22 cellular contexts compared by ENCODE assay signal in genomic region chr9:127543973-127544533, GRCh38.
A peak's percentile ranks its signal among the peaks of the same experiment; 100 is the strongest.
DNase-seq lines count a peak whose midpoint lies in the region; ATAC-seq and TF ChIP-seq lines count a peak whose summit lies in the region.
"Had no signal": no experiment of that assay in that cellular context is flagged by ENCODE, and none has a peak within 500 bp of the region (broad histone marks: within the 10 kb centered on the region; RNA-seq: fewer than 3 reads in every experiment).

No MANE protein-coding gene starts in this region.

- no peaks in the 10 kb centered on the region for H3K27me3 ChIP-seq in left ventricle myocardium inferior (ENCODE audit: low read depth)
- no peaks in the 10 kb centered on the region for H3K27me3 ChIP-seq in esophagus muscularis mucosa
- no peaks in the 10 kb centered on the region for H3K27me3 ChIP-seq in rectal smooth muscle tissue (ENCODE audit: control insufficient read depth, insufficient read depth, low read length)
- H3K27me3 ChIP-seq: SJSA1, testis had no signal

- H3K27me3 Mint-ChIP-seq in activated CD4-positive, alpha-beta T cell treated with anti-CD3 and anti-CD28 coated beads, Interleukin-2, amount 10 ng/mL, durations not matched to agents 24 days and 14 days: no peaks in the 10 kb centered on the region
- H3K27me3 Mint-ChIP-seq: activated CD4-positive, alpha-beta T cell treated with anti-CD3 and anti-CD28 coated beads for 36 hours; CD4-positive, CD25-positive, alpha-beta regulatory T cell; natural killer cell treated with Interleukin-12 subunit alpha and Interleukin-12 subunit beta and Interleukin-15 and Interleukin-18, amount 100 ng/mL, for 72 hours had no signal

- intact Hi-C loops in left ventricle myocardium inferior (cut with micrococcal nuclease): no loop called here
- intact Hi-C loops in Right ventricle myocardium superior (cut with DNase I): no loop called here
- intact Hi-C loops in esophagus muscularis mucosa (cut with DNase I): no loop called here
- intact Hi-C loops in activated CD4-positive, alpha-beta T cell treated with anti-CD3 and anti-CD28 coated beads, Interleukin-2, amount 10 ng/mL, durations not matched to agents 24 days and 14 days (cut with micrococcal nuclease): no loop called here

- TF ChIP-seq CTCF in left ventricle myocardium inferior (IDR thresholded peaks at IDR 0.05; ENCODE audit: borderline replicate concordance) (no peak), esophagus muscularis mucosa (IDR thresholded peaks at IDR 0.05) (no peak)

- H3K27ac ChIP-seq in left ventricle myocardium inferior (replicated peaks) (peak overlapping the region; percentile 52), esophagus muscularis mucosa (replicated peaks in 1 of 4) (peak overlapping the region; percentile 56 to 77 (median 60)), rectal smooth muscle tissue (ENCODE audit: low read depth, low read length) (peak overlapping the region; percentile 74)

- H3K36me3 ChIP-seq in left ventricle myocardium inferior (no peaks in the 10 kb centered on the region), esophagus muscularis mucosa (peaks cover 0 to 5% (median 2%) of the 10 kb centered on the region in 4 donors), rectal smooth muscle tissue (ENCODE audit: control insufficient read depth, insufficient read depth, low read length) (no peaks in the 10 kb centered on the region)

- TF ChIP-seq EP300 in esophagus muscularis mucosa (IDR thresholded peaks at IDR 0.05): no peak

- no peak for DNase-seq in left ventricle myocardium inferior
- DNase-seq in Right ventricle myocardium superior: no peak
- no peak for DNase-seq in esophagus muscularis mucosa (ENCODE audit: extremely low spot score)
- no peak for DNase-seq in activated CD4-positive, alpha-beta T cell treated with anti-CD3 and anti-CD28 coated beads, Interleukin-2, amount 10 ng/mL, durations not matched to agents 24 days and 14 days
- DNase-seq in occipital lobe (lab: John Stamatoyannopoulos, UW): no peak
- DNase-seq in GF-D8 (lab: John Stamatoyannopoulos, UW): no peak
- DNase-seq: ACHN; activated CD4-positive, alpha-beta T cell treated with anti-CD3 and anti-CD28 coated beads for 36 hours; activated naive CD4-positive, alpha-beta T cell treated with anti-CD3 and anti-CD28 coated beads, Interleukin-2, amount 50 U/mL, for 16 hours; CD4-positive, CD25-positive, alpha-beta regulatory T cell; DND-41; NCI-H187 treated with DMSO at 0.1 percent for 48 hours; NCI-H510A; retina; stimulated activated CD4-positive, alpha-beta T cell treated with anti-CD3 and anti-CD28 coated beads, Interleukin-2, amount 100 ng/mL, for 24 hours; testis had no signal

- ATAC-seq in Right ventricle myocardium superior (ENCODE audit: poor library complexity) (no peak), HG02571 (IDR thresholded peaks at IDR 0.05; ENCODE audit: unreplicated experiment) (no peak)
- ATAC-seq: activated CD4-positive, alpha-beta T cell treated with anti-CD3 and anti-CD28 coated beads for 36 hours; left lobe of liver; natural killer cell treated with Interleukin-12 subunit alpha and Interleukin-12 subunit beta and Interleukin-15 and Interleukin-18, amount 100 ng/mL, for 72 hours had no signal

- H3K9ac ChIP-seq in rectal smooth muscle tissue (ENCODE audit: low read length): no peak overlapping the region

- H3K4me1 Mint-ChIP-seq in activated CD4-positive, alpha-beta T cell treated with anti-CD3 and anti-CD28 coated beads, Interleukin-2, amount 10 ng/mL, durations not matched to agents 24 days and 14 days: peaks cover 13% of the 10 kb centered on the region
- H3K4me1 Mint-ChIP-seq: activated CD4-positive, alpha-beta T cell treated with anti-CD3 and anti-CD28 coated beads for 36 hours had no signal

- H3K36me3 Mint-ChIP-seq in activated CD4-positive, alpha-beta T cell treated with anti-CD3 and anti-CD28 coated beads, Interleukin-2, amount 10 ng/mL, durations not matched to agents 24 days and 14 days (ENCODE audit: low read depth): peaks cover 4% of the 10 kb centered on the region
- H3K36me3 Mint-ChIP-seq: natural killer cell treated with Interleukin-12 subunit alpha and Interleukin-12 subunit beta and Interleukin-15 and Interleukin-18, amount 100 ng/mL, for 72 hours had no signal

- H3K4me1 ChIP-seq in left ventricle myocardium inferior: peaks cover 95% of the 10 kb centered on the region
- H3K4me1 ChIP-seq in esophagus muscularis mucosa: peaks cover 58 to 92% (median 86%) of the 10 kb centered on the region in 4 donors
- H3K4me1 ChIP-seq in rectal smooth muscle tissue (ENCODE audit: control insufficient read depth, insufficient read depth, low read length): peaks cover 40% of the 10 kb centered on the region

- no peaks in the 10 kb centered on the region for H3K9me3 ChIP-seq in left ventricle myocardium inferior (replicated peaks)
- H3K9me3 ChIP-seq in esophagus muscularis mucosa: no peaks in the 10 kb centered on the region
- H3K9me3 ChIP-seq: SJSA1, testis had no signal

- no peaks in the 10 kb centered on the region for H3K9me3 Mint-ChIP-seq in activated CD4-positive, alpha-beta T cell treated with anti-CD3 and anti-CD28 coated beads, Interleukin-2, amount 10 ng/mL, durations not matched to agents 24 days and 14 days
- H3K9me3 Mint-ChIP-seq: CD4-positive, CD25-positive, alpha-beta regulatory T cell; natural killer cell treated with Interleukin-12 subunit alpha and Interleukin-12 subunit beta and Interleukin-15 and Interleukin-18, amount 100 ng/mL, for 72 hours; T-helper 2 cell treated with Interferon-gamma antibody and Interleukin-4, amounts not matched to agents 5 μg/mL and 100 μg/mL, for 36 hours had no signal

- H3K4me3 ChIP-seq in left ventricle myocardium inferior (no peak overlapping the region), esophagus muscularis mucosa (no peak overlapping the region), rectal smooth muscle tissue (ENCODE audit: low read length) (no peak overlapping the region)
- H3K4me3 ChIP-seq: SJSA1, testis had no signal

- 70% methylated on average over 6 of the region's 6 CpGs for WGBS in esophagus muscularis mucosa

- H3K27ac Mint-ChIP-seq in activated CD4-positive, alpha-beta T cell treated with anti-CD3 and anti-CD28 coated beads, Interleukin-2, amount 10 ng/mL, durations not matched to agents 24 days and 14 days: no peak overlapping the region
- H3K27ac Mint-ChIP-seq: activated CD4-positive, alpha-beta T cell treated with anti-CD3 and anti-CD28 coated beads for 36 hours; natural killer cell treated with Interleukin-12 subunit alpha and Interleukin-12 subunit beta and Interleukin-15 and Interleukin-18, amount 100 ng/mL, for 72 hours; T-helper 2 cell treated with Interferon-gamma antibody and Interleukin-4, amounts not matched to agents 5 μg/mL and 100 μg/mL, for 36 hours had no signal

- H3K4me3 Mint-ChIP-seq in activated CD4-positive, alpha-beta T cell treated with anti-CD3 and anti-CD28 coated beads, Interleukin-2, amount 10 ng/mL, durations not matched to agents 24 days and 14 days: no peak overlapping the region
- H3K4me3 Mint-ChIP-seq: activated CD4-positive, alpha-beta T cell treated with anti-CD3 and anti-CD28 coated beads for 36 hours; CD4-positive, CD25-positive, alpha-beta regulatory T cell; natural killer cell treated with Interleukin-12 subunit alpha and Interleukin-12 subunit beta and Interleukin-15 and Interleukin-18, amount 100 ng/mL, for 72 hours; T-helper 2 cell treated with Interferon-gamma antibody and Interleukin-4, amounts not matched to agents 5 μg/mL and 100 μg/mL, for 36 hours had no signal

- no peak for TF ChIP-seq POLR2A in esophagus muscularis mucosa (IDR thresholded peaks at IDR 0.05; ENCODE audit: low read depth)
